11 cellular contexts compared by ENCODE assay signal in the genomic region with DNA sequence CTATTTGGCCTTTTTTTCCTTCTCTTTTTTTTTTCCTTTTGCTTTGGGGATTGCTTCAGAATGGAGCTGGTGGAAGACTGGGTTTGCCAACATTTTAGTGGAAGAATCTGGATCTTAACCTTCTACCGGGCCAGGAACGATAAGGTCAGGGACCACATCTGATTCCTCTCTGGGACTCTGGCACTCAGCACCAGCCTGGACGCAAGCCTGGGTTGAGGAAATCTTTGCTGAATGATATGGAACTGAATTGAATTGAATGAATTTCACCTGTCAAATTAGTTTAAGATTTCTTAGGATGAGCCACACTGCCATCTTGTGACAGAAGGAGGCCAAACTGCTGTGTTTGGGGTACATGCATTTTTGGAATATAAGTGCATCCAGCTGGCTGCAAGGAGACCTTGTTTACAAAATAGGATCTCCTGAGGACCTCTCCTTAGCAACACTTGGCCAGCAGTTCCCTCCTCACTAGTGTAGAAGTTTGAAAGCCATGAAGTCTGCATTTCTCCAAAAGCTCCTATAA. TPM values are rescaled to one million over a fixed set of nuclear protein-coding genes. Genes with fewer than 3 reads are reported as not detected.
DNase-seq lines count a peak whose midpoint lies in the region; ATAC-seq, FAIRE-seq and TF ChIP-seq lines count a peak whose summit lies in the region.
"Had no signal": no experiment of that assay in that cellular context is flagged by ENCODE, and none has a peak within 500 bp of the region (broad histone marks: within the 10 kb centered on the region; RNA-seq: fewer than 3 reads in every experiment).

No MANE protein-coding gene starts in this region.

- no peak overlapping the region for H2BK5ac ChIP-seq in H1 (ENCODE audit: low read depth, low read length)

- no peak overlapping the region for H3K9ac ChIP-seq in H1 (replicated peaks in 1 of 4; ENCODE audit: extremely low read depth in 1 of 4, low read depth in 3 of 4, low read length in 3 of 4)

- FAIRE-seq in H1 (lab: Jason Lieb, UNC) = peak; percentile 66
- FAIRE-seq: pancreas had no signal

- no peaks in the 10 kb centered on the region for H3K9me3 ChIP-seq in left ventricle myocardium inferior (replicated peaks)
- H3K9me3 ChIP-seq in H1 (ENCODE audit: insufficient read depth in 2 of 2, low read depth in 1 of 2, low read length in 1 of 2) = no peaks in the 10 kb centered on the region
- H3K9me3 ChIP-seq in lower lobe of right lung = no peaks in the 10 kb centered on the region
- H3K9me3 ChIP-seq: colonic mucosa, pancreas, thyroid gland had no signal

- H4K20me1 ChIP-seq in H1 (replicated peaks in 1 of 2; ENCODE audit: control insufficient read depth in 1 of 2, insufficient read depth in 2 of 2, low read length in 2 of 2) = no peaks in the 10 kb centered on the region

- no peak overlapping the region for H4K8ac ChIP-seq in H1 (ENCODE audit: extremely low read depth, insufficient read depth, low read length)

- no peak overlapping the region for H3K27ac Mint-ChIP-seq in type B pancreatic cell

- no peak overlapping the region for H4K5ac ChIP-seq in H1 (ENCODE audit: insufficient read length, low read depth, low read length)

- no peak overlapping the region for H3K4me2 ChIP-seq in H1 (ENCODE audit: insufficient read depth in 1 of 2, low read depth in 2 of 2, low read length in 2 of 2)

- DNase-seq in left ventricle myocardium inferior = peak; percentile 3
- DNase-seq in cardiac septum (ENCODE audit: low spot score) = no peak
- peak; percentile 60 for DNase-seq in NAMALWA (ENCODE audit: low spot score)
- DNase-seq in H1 (ENCODE audit: low read depth in 1 of 2, low spot score in 2 of 2) = no peak
- DNase-seq in type B pancreatic cell (ENCODE audit: extremely low spot score, unreplicated experiment) = no peak
- no peak for DNase-seq in lower lobe of right lung
- DNase-seq: colonic mucosa, thyroid gland had no signal

- no peaks in the 10 kb centered on the region for H3K9me3 Mint-ChIP-seq in type B pancreatic cell

- H2BK12ac ChIP-seq in H1 (ENCODE audit: low read depth, low read length) = no peak overlapping the region

- H2BK20ac ChIP-seq in H1 (ENCODE audit: low read length) = no peak overlapping the region

- no peak overlapping the region for H3K56ac ChIP-seq in H1 (replicated peaks; ENCODE audit: insufficient read length, low read depth, low read length)

- 85% methylated on average over 3 of the region's 3 CpGs; no CpG with 5 or more reads in 1 of the 2 experiments for WGBS in H1 (ENCODE audit: extremely low coverage in 1 of 2, insufficient coverage in 1 of 2, insufficient read length in 1 of 2, insufficient replicate concordance in 2 of 2, low coverage in 1 of 2, low lambda C conversion rate in 2 of 2, missing lambda C conversion rate in 1 of 2), 2 experiments

- no peak overlapping the region for H3K4ac ChIP-seq in H1 (replicated peaks; ENCODE audit: insufficient read length, low read depth, low read length)

- no peak overlapping the region for H3K14ac ChIP-seq in H1 (ENCODE audit: insufficient read length)

- no peak overlapping the region for H2BK15ac ChIP-seq in H1 (ENCODE audit: low read length)

- no peaks in the 10 kb centered on the region for H3K36me3 Mint-ChIP-seq in type B pancreatic cell

- no peaks in the 10 kb centered on the region for H3K4me1 Mint-ChIP-seq in type B pancreatic cell (ENCODE audit: unreplicated experiment)

- H3K27me3 ChIP-seq in left ventricle myocardium inferior (ENCODE audit: low read depth) (no peaks in the 10 kb centered on the region), H1 (replicated peaks in 1 of 4; ENCODE audit: control insufficient read depth in 3 of 4, extremely low read depth in 1 of 4, insufficient read depth in 3 of 4, low read length in 3 of 4) (no peaks in the 10 kb centered on the region), lower lobe of right lung (ENCODE audit: low read depth) (no peaks in the 10 kb centered on the region)
- H3K27me3 ChIP-seq: colonic mucosa, pancreas, thyroid gland had no signal

- H3K4me1 ChIP-seq in left ventricle myocardium inferior (peaks cover 7% of the 10 kb centered on the region), H1 (replicated peaks in 1 of 4; ENCODE audit: control insufficient read depth in 3 of 4, insufficient read depth in 4 of 4, low read length in 3 of 4) (peaks cover 0 to 2% (median 0%) of the 10 kb centered on the region in 4 experiments; a peak in 1 of 7 replicates), lower lobe of right lung (peaks cover 13% of the 10 kb centered on the region)
- H3K4me1 ChIP-seq: colonic mucosa, pancreas, thyroid gland had no signal

- no peak overlapping the region for H2BK120ac ChIP-seq in H1 (replicated peaks; ENCODE audit: low read depth, low read length)

- no peak overlapping the region for H4K91ac ChIP-seq in H1 (replicated peaks; ENCODE audit: insufficient read length, low read length)

- no peaks in the 10 kb centered on the region for H3K79me1 ChIP-seq in H1 (ENCODE audit: low read depth, low read length)

- TF ChIP-seq POLR2A in H1 (IDR thresholded peaks at IDR 0.05; ENCODE audit: control extremely low read depth in 1 of 2, low read depth in 2 of 2, low read length in 2 of 2) = no peak

- no peak overlapping the region for H3K18ac ChIP-seq in H1 (ENCODE audit: extremely low read depth, low read length)

- H3K79me2 ChIP-seq in H1 (ENCODE audit: control insufficient read depth in 1 of 2, insufficient read depth in 2 of 2, low read length in 2 of 2) = no peaks in the 10 kb centered on the region

- TF ChIP-seq CTCF in left ventricle myocardium inferior (IDR thresholded peaks at IDR 0.05; ENCODE audit: borderline replicate concordance) (peak; percentile 17), H1 (IDR thresholded peaks at IDR 0.05; ENCODE audit: control extremely low read depth in 1 of 3, insufficient read depth in 1 of 3, low read depth in 1 of 3, low read length in 3 of 3) (peak in 2 of 3 experiments; percentile 41 to 60; a peak in 3 of 4 replicates), type B pancreatic cell (conservative IDR thresholded peaks at IDR 0.05) (peak; percentile 37), lower lobe of right lung (IDR thresholded peaks at IDR 0.05) (no peak)

- H3K4me3 Mint-ChIP-seq in type B pancreatic cell = no peak overlapping the region

- H2AFZ ChIP-seq in H1 (ENCODE audit: low read length) = no peak overlapping the region

- H3K4me3 ChIP-seq in left ventricle myocardium inferior = no peak overlapping the region
- no peak overlapping the region for H3K4me3 ChIP-seq in H1 (ENCODE audit: extremely low read depth in 1 of 4, insufficient read depth in 2 of 4, low read depth in 3 of 4, low read length in 4 of 4)
- H3K4me3 ChIP-seq in lower lobe of right lung = no peak overlapping the region
- H3K4me3 ChIP-seq: colonic mucosa, pancreas, thyroid gland had no signal

- POLR2A ChIA-PET in H1 (lab: Charles Lee; ENCODE audit: partially characterized antibody) = interaction anchor here (0.6 to 1.8 kb wide), 4 partner anchors 8 to 138 kb away, joined by 3 to 7 read pairs (median 3); no protein-coding TSS in a partner anchor

- H3K36me3 ChIP-seq in left ventricle myocardium inferior (peaks cover 79% of the 10 kb centered on the region), H1 (ENCODE audit: control insufficient read depth in 2 of 4, insufficient read depth in 4 of 4, low read length in 3 of 4) (no peaks in the 10 kb centered on the region), lower lobe of right lung (peaks cover 97% of the 10 kb centered on the region)

- CTCF ChIA-PET in H1 (lab: Charles Lee; ENCODE audit: partially characterized antibody) = interaction anchor here (0.6 to 18.0 kb wide), 34 partner anchors 9 to 428 kb away, joined by 3 to 327 read pairs (median 4); no protein-coding TSS in a partner anchor

- intact Hi-C loops in left ventricle myocardium inferior (cut with micrococcal nuclease) = no loop called here
- intact Hi-C loops in cardiac septum (cut with DNase I) = no loop called here
- intact Hi-C loops in lower lobe of right lung (cut with DNase I) = no loop called here

- H3K27me3 Mint-ChIP-seq in type B pancreatic cell = no peaks in the 10 kb centered on the region

- ATAC-seq in lower lobe of right lung (no peak), GM18517 (IDR thresholded peaks at IDR 0.05; ENCODE audit: unreplicated experiment) (no peak), HG02973 (IDR thresholded peaks at IDR 0.05; ENCODE audit: unreplicated experiment) (no peak)
- ATAC-seq: pancreas had no signal

- no peak for TF ChIP-seq EP300 in H1 (IDR thresholded peaks at IDR 0.05; ENCODE audit: borderline replicate concordance in 1 of 2, low read depth in 2 of 2, low read length in 2 of 2)

- H2AK5ac ChIP-seq in H1 (ENCODE audit: low read depth, low read length) = no peak overlapping the region

- no peak overlapping the region for H3K23ac ChIP-seq in H1 (ENCODE audit: insufficient read length)

- H3K27ac ChIP-seq in left ventricle myocardium inferior (replicated peaks) = no peak overlapping the region
- no peak overlapping the region for H3K27ac ChIP-seq in H1 (ENCODE audit: low read depth, low read length)
- H3K27ac ChIP-seq in lower lobe of right lung = no peak overlapping the region
- H3K27ac ChIP-seq: colonic mucosa, pancreas, thyroid gland had no signal

- TF ChIP-seq RAD21 in H1 (IDR thresholded peaks at IDR 0.05 in 1 of 2, conservative IDR thresholded peaks at IDR 0.05 in 1 of 2; ENCODE audit: low read depth in 2 of 2, low read length in 2 of 2) = peak; percentile 47 to 60

- H3K23me2 ChIP-seq in H1 (ENCODE audit: low read depth, low read length) = no peaks in the 10 kb centered on the region

TF ChIP-seq in H1, 55 proteins besides CTCF, POLR2A, EP300 and RAD21 (continues in another document):
- TF ChIP-seq TBP (IDR thresholded peaks at IDR 0.05; ENCODE audit: low read depth, low read length) = no peak

RNA-seq across cellular contexts. Expression of a gene that starts 30.4 kb away (rescaled TPM):
- total RNA-seq in left ventricle myocardium inferior (0.16 TPM), cardiac septum (0.08 TPM), type B pancreatic cell (ENCODE audit: low replicate concordance) (0.31 and 0.56 TPM in 2 replicates), lower lobe of right lung (0.47 TPM)
- 0.25 and 0.37 TPM in 2 replicates for total RNA-seq in H1 (2021; fragmentation: NEBNext Ultra II Directional; extraction: Animal tissue kit (Norgen Biotek cat#: 25700))
- polyA plus RNA-seq in H1 (2011; rRNA removed) = 0.25 and 0.26 TPM in 2 replicates
- polyA plus RNA-seq in H1 (2011; cell fraction: cytosol; rRNA removed) = 0.13 TPM
- polyA plus RNA-seq in H1 (2011; cell fraction: nucleus; rRNA removed) = 0.29 TPM
- polyA plus RNA-seq in H1 (2012, experiment 1 of 2) = 0.47 to 0.88 TPM (median 0.64 TPM) in 4 replicates
- 0.43 TPM for polyA plus RNA-seq in H1 (2012, experiment 2 of 2)
- 0.57 TPM for polyA plus RNA-seq in H1 (2013, experiment 1 of 2)
- polyA plus RNA-seq in H1 (2013, experiment 2 of 2) = 0.50 TPM
- polyA minus RNA-seq in H1 (2011; rRNA and poly(A)+ RNA removed) = 0.17 and 0.22 TPM in 2 replicates
- polyA minus RNA-seq in H1 (2011; cell fraction: cytosol; rRNA and poly(A)+ RNA removed) = not detected
- 0.20 TPM for polyA minus RNA-seq in H1 (2011; cell fraction: nucleus; rRNA and poly(A)+ RNA removed)

Comparison
In these comparisons a context has a peak if more than half of its experiments do, and no peak if none do; other contexts are left out.
1. DNase-seq: peak in left ventricle myocardium inferior (single experiment) and NAMALWA (single experiment); none in cardiac septum (single experiment), H1 (0 of 2), type B pancreatic cell (single experiment) and lower lobe of right lung (single experiment).